ENCODE assay signal across 1 cellular context in genomic region chr22:19478086-19478392, GRCh38.
TF ChIP-seq lines count a peak whose summit lies in the region.

No MANE protein-coding gene starts in this region.

TF ChIP-seq in K562, 482 proteins besides CTCF, POLR2A, EP300 and RAD21:
- no peak for TF ChIP-seq ZNF143 (CRISPR knock-in tag; IDR thresholded peaks at IDR 0.05)
- TF ChIP-seq FOXP1 (CRISPR knock-in tag; IDR thresholded peaks at IDR 0.05), result no peak
- no peak for TF ChIP-seq GABPB1 (CRISPR knock-in tag; IDR thresholded peaks at IDR 0.05)
- 0 out of 2 replicates have a peak, but pooled peaks have one; percentile 37 for TF ChIP-seq TAF7 (tag; IDR thresholded peaks at IDR 0.05)
- TF ChIP-seq CBFA2T3 (IDR thresholded peaks at IDR 0.05), result no peak
- no peak for TF ChIP-seq ZNF253 (CRISPR knock-in tag; conservative IDR thresholded peaks at IDR 0.05)
- no peak for TF ChIP-seq ZNF668 (CRISPR knock-in tag; IDR thresholded peaks at IDR 0.05)
- TF ChIP-seq MXI1 (IDR thresholded peaks at IDR 0.05; ENCODE audit: low read depth, low read length), result no peak
- no peak for TF ChIP-seq MITF (IDR thresholded peaks at IDR 0.05)
- no peak for TF ChIP-seq POLR2AphosphoS5 (IDR thresholded peaks at IDR 0.05; ENCODE audit: control insufficient read depth, insufficient read depth, low read depth, low read length)
- 0 out of 2 replicates have a peak, but pooled peaks have one; percentile 23 for TF ChIP-seq KLF1 (tag; IDR thresholded peaks at IDR 0.05)
- no peak for TF ChIP-seq E2F1 (CRISPR knock-in tag; IDR thresholded peaks at IDR 0.05)
- TF ChIP-seq PHF20 (IDR thresholded peaks at IDR 0.05; ENCODE audit: partially characterized antibody), result no peak
- TF ChIP-seq COPS2 (conservative IDR thresholded peaks at IDR 0.05), result no peak
- TF ChIP-seq ZKSCAN3 (CRISPR knock-in tag; IDR thresholded peaks at IDR 0.05), result peak; percentile 2; the same call in 1 of the 2 replicates
- TF ChIP-seq NCOA1 (IDR thresholded peaks at IDR 0.05; ENCODE audit: low read depth), result no peak
- no peak for TF ChIP-seq CBX5 (IDR thresholded peaks at IDR 0.05; ENCODE audit: borderline replicate concordance, low read depth)
- no peak for TF ChIP-seq NCOA2 (IDR thresholded peaks at IDR 0.05; ENCODE audit: partially characterized antibody in 2 of 2)
- TF ChIP-seq ZNF395 (CRISPR knock-in tag; IDR thresholded peaks at IDR 0.05), result no peak
- no peak for TF ChIP-seq TBP (optimal IDR thresholded peaks at IDR 0.05; ENCODE audit: low read depth, low read length)
- TF ChIP-seq HINFP (tag; conservative IDR thresholded peaks at IDR 0.05; ENCODE audit: low read depth), result no peak
- no peak for TF ChIP-seq TBL1XR1 (IDR thresholded peaks at IDR 0.05; ENCODE audit: low read length in 2 of 2)
- TF ChIP-seq ZZZ3 (IDR thresholded peaks at IDR 0.05), result no peak
- TF ChIP-seq CREBBP (IDR thresholded peaks at IDR 0.05; ENCODE audit: low read depth, low read length), result no peak
- no peak for TF ChIP-seq BRF2 (IDR thresholded peaks at IDR 0.05; ENCODE audit: borderline replicate concordance, insufficient read depth, insufficient read length)
- 0 out of 2 replicates have a peak, but pooled peaks have one; percentile 22 for TF ChIP-seq HDAC6 (IDR thresholded peaks at IDR 0.05; ENCODE audit: low read depth, low read length)
- no peak for TF ChIP-seq GTF2B (IDR thresholded peaks at IDR 0.05; ENCODE audit: extremely low read depth, insufficient read length)
- 0 out of 2 replicates have a peak, but pooled peaks have one; percentile 8 for TF ChIP-seq PYGO2 (tag; IDR thresholded peaks at IDR 0.05)
- TF ChIP-seq ZNF511 (CRISPR knock-in tag; IDR thresholded peaks at IDR 0.05), result no peak
- no peak for TF ChIP-seq HNRNPUL1 (IDR thresholded peaks at IDR 0.05; ENCODE audit: low read length)
- no peak for TF ChIP-seq RCOR1 (IDR thresholded peaks at IDR 0.05; ENCODE audit: borderline replicate concordance in 1 of 2, low read depth in 2 of 2, low read length in 2 of 2)
- no peak for TF ChIP-seq HSF4 (CRISPR knock-in tag; IDR thresholded peaks at IDR 0.05; ENCODE audit: borderline replicate concordance)
- peak; percentile 5 for TF ChIP-seq CHD7 (IDR thresholded peaks at IDR 0.05; ENCODE audit: low read depth, low read length)
- TF ChIP-seq KLF13 (tag; IDR thresholded peaks at IDR 0.05; ENCODE audit: borderline replicate concordance, low read depth), result peak; percentile 41; the same call in 1 of the 2 replicates
